In the genomic region with DNA sequence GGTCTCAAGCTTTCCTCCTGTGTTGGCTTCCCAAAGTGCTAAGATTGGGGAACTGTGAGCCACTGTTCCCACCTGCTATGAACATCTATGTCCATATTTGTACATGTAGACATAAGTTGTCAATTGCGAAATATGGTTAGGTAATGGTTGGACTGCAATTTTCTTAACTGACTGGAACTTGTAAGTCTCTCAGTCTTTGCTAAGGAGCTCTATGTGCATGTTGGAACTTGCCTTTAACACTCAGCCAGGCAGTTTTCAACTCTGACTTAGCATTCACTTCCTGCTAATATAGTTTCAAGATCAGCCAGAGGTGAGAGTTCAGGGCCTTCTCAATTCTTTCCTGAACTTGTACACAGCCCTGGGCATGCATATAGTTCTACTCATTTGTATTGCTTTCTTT, we compare ENCODE assay signal across 8 cellular contexts. TPM values are rescaled to one million over a fixed set of nuclear protein-coding genes. Genes with fewer than 3 reads are reported as not detected.
DNase-seq lines count a peak whose midpoint lies in the region; ATAC-seq and TF ChIP-seq lines count a peak whose summit lies in the region.

No MANE protein-coding gene starts in this region.

- peaks cover 7% of the 10 kb centered on the region for H3K9me3 Mint-ChIP-seq in progenitor cell of endocrine pancreas (ENCODE audit: low read depth)

- ATAC-seq in GM21381 (IDR thresholded peaks at IDR 0.05; ENCODE audit: unreplicated experiment), result peak; percentile 33

- no peak overlapping the region for H3K27ac Mint-ChIP-seq in progenitor cell of endocrine pancreas

- H3K27me3 Mint-ChIP-seq in progenitor cell of endocrine pancreas, result no peaks in the 10 kb centered on the region

- TF ChIP-seq CTCF in progenitor cell of endocrine pancreas (IDR thresholded peaks at IDR 0.05; ENCODE audit: unreplicated experiment), result no peak

- DNase-seq in Caki2 (ENCODE audit: low read depth) (peak; percentile 15), KBM-7 (peak; percentile 56), fibroblast of gingiva (ENCODE audit: low read depth) (peak; percentile 88), COLO668 (lab: John Stamatoyannopoulos, UW; ENCODE audit: unreplicated experiment) (no peak), progenitor cell of endocrine pancreas (ENCODE audit: low spot score, unreplicated experiment) (no peak), NCI-H526 treated with DMSO at 0.1 percent for 48 hours (lab: John Stamatoyannopoulos, UW) (no peak), NCI-H82 treated with DMSO at 0.1 percent for 48 hours (lab: John Stamatoyannopoulos, UW; ENCODE audit: unreplicated experiment) (no peak)

- in situ Hi-C loops in Caki2 (cut with HindIII; ENCODE audit: low pct_unique_long_range_greater_than_20kb, low sequenced_read_pairs), result no loop called here
- in situ Hi-C loops in KBM-7 (cut with MboI; ENCODE audit: low pct_unique_long_range_greater_than_20kb, low sequenced_read_pairs), result no loop called here

- H3K36me3 Mint-ChIP-seq in progenitor cell of endocrine pancreas (ENCODE audit: insufficient read depth), result peaks cover 2% of the 10 kb centered on the region

- peaks cover 2% of the 10 kb centered on the region for H3K4me1 Mint-ChIP-seq in progenitor cell of endocrine pancreas (ENCODE audit: low read depth)

- no peak overlapping the region for H3K4me3 Mint-ChIP-seq in progenitor cell of endocrine pancreas (ENCODE audit: low read depth)

RNA-seq across cellular contexts. Expression of a gene that starts 44.5 kb away (rescaled TPM):
- total RNA-seq in Caki2 (2014; rRNA removed; shearing (Covaris generic); ENCODE audit: low replicate concordance), result 9.7 and 17.4 TPM in 2 replicates
- 19.5 and 19.6 TPM in 2 replicates for total RNA-seq in progenitor cell of endocrine pancreas

Comparison
In these comparisons a context has a peak if more than half of its experiments do, and no peak if none do; other contexts are left out.
1. DNase-seq: peak in Caki2 (single experiment), KBM-7 (single experiment) and fibroblast of gingiva (single experiment); none in COLO668 (single experiment), progenitor cell of endocrine pancreas (single experiment), NCI-H526 treated with DMSO at 0.1 percent for 48 hours (single experiment) and NCI-H82 treated with DMSO at 0.1 percent for 48 hours (single experiment).